15 cellular contexts compared by ENCODE assay signal in genomic region chr13:113442354-113442984, GRCh38. TPM values are rescaled to one million over a fixed set of nuclear protein-coding genes. Genes with fewer than 3 reads are reported as not detected.
DNase-seq lines count a peak whose midpoint lies in the region; ATAC-seq, FAIRE-seq and TF ChIP-seq lines count a peak whose summit lies in the region.
"Had no signal": no experiment of that assay in that cellular context is flagged by ENCODE, and none has a peak within 500 bp of the region (broad histone marks: within the 10 kb centered on the region; RNA-seq: fewer than 3 reads in every experiment).

No MANE protein-coding gene starts in this region.

- no peak overlapping the region for H4K91ac ChIP-seq in H9 (ENCODE audit: insufficient read length, low read depth, low read length)

- H3F3A ChIP-seq in SU-DHL-6 (ENCODE audit: insufficient read depth) = peaks cover 12% of the 10 kb centered on the region

- no peak overlapping the region for H2BK12ac ChIP-seq in H9 (ENCODE audit: insufficient read length, low read depth, low read length)

- H3K36me3 ChIP-seq in SU-DHL-6 (ENCODE audit: low read length) (0 out of 2 replicates have a peak, but pooled peaks cover 2% of the 10 kb centered on the region), GM12878 (ENCODE audit: control insufficient read depth in 2 of 2, insufficient read depth in 2 of 2, low read length in 1 of 2) (no peaks in the 10 kb centered on the region), kidney (ENCODE audit: control insufficient read depth in 1 of 2, insufficient read depth in 2 of 2, low read length in 2 of 2) (no peaks in the 10 kb centered on the region)
- H3K36me3 ChIP-seq: HAP-1 had no signal

- H3K27ac ChIP-seq in SU-DHL-6 (ENCODE audit: low read depth, low read length) = peak overlapping the region; percentile 27; the same call in 1 of the 2 replicates
- no peak overlapping the region for H3K27ac ChIP-seq in GM12878 (ENCODE audit: control insufficient read depth, insufficient read depth)
- H3K27ac ChIP-seq in kidney (ENCODE audit: low read depth in 2 of 2, low read length in 2 of 2) = no peak overlapping the region
- H3K27ac ChIP-seq in H9 (ENCODE audit: insufficient read length, low read depth, low read length) = no peak overlapping the region
- H3K27ac ChIP-seq: BLaER1 treated with 17β-estradiol and CSF1 and Interleukin-3, amounts not matched to agents 10 nM and 100 nM; GM23248 had no signal

- no peak overlapping the region for H3K18ac ChIP-seq in H9 (ENCODE audit: insufficient read length, low read depth, low read length)

- H3K79me1 ChIP-seq in H9 (ENCODE audit: insufficient read depth, low read depth, low read length, poor library complexity, severe bottlenecking) = no peaks in the 10 kb centered on the region

- no peak overlapping the region for H2BK120ac ChIP-seq in H9 (ENCODE audit: low read depth, low read length, poor library complexity, severe bottlenecking)

- H3K27me3 Mint-ChIP-seq in progenitor cell of endocrine pancreas = no peaks in the 10 kb centered on the region
- H3K27me3 Mint-ChIP-seq in H9 (ENCODE audit: low read depth) = no peaks in the 10 kb centered on the region
- no peaks in the 10 kb centered on the region for H3K27me3 Mint-ChIP-seq in natural killer cell (ENCODE audit: low read depth in 2 of 2)
- H3K27me3 Mint-ChIP-seq: CD4-positive, CD25-positive, alpha-beta regulatory T cell had no signal

- no peak for DNase-seq in GM12878 (ENCODE audit: low read depth, low spot score)
- DNase-seq in kidney = peak; percentile 22
- no peak for DNase-seq in progenitor cell of endocrine pancreas (ENCODE audit: low spot score, unreplicated experiment)
- no peak for DNase-seq in GM20000 (ENCODE audit: low spot score)
- no peak for DNase-seq in H9
- no peak for DNase-seq in natural killer cell
- no peak for DNase-seq in SKM-1 (lab: John Stamatoyannopoulos, UW; ENCODE audit: unreplicated experiment)
- DNase-seq: ACHN; CD4-positive, CD25-positive, alpha-beta regulatory T cell; DMS53; GM23248 had no signal

- FAIRE-seq in GM12878 (lab: Jason Lieb, UNC) (no peak), kidney (lab: Jason Lieb, UNC) (no peak)
- FAIRE-seq: GM18507 had no signal

- no peaks in the 10 kb centered on the region for H3K23me2 ChIP-seq in H9 (ENCODE audit: insufficient read length, low read depth, low read length, poor library complexity, severe bottlenecking)

- H3K4me3 ChIP-seq in SU-DHL-6 (ENCODE audit: insufficient read depth, low read length, poor library complexity, severe bottlenecking) (no peak overlapping the region), GM12878 (no peak overlapping the region), kidney (ENCODE audit: low read length in 2 of 2) (no peak overlapping the region)
- H3K4me3 ChIP-seq: BLaER1 treated with 17β-estradiol and CSF1 and Interleukin-3, amounts not matched to agents 10 nM and 100 nM; GM23248; HAP-1 had no signal

- CTCF ChIA-PET in GM12878 (lab: Yijun Ruan, JAX) = no interaction called here

- no peak overlapping the region for H2AK5ac ChIP-seq in H9 (ENCODE audit: insufficient read length, low read length)

- no peak for ATAC-seq in GM12878
- ATAC-seq in natural killer cell = no peak

- POLR2A ChIA-PET in GM12878 (lab: Charles Lee) = interaction anchor here (0.6 kb wide), 1 partner anchor 34 kb away, joined by 3 read pairs; no protein-coding TSS in a partner anchor

- H3K27ac Mint-ChIP-seq in progenitor cell of endocrine pancreas = peak overlapping the region; percentile 53
- no peak overlapping the region; a peak in 1 of 7 replicates for H3K27ac Mint-ChIP-seq in H9
- H3K27ac Mint-ChIP-seq in natural killer cell = no peak overlapping the region
- H3K27ac Mint-ChIP-seq: CD4-positive, CD25-positive, alpha-beta regulatory T cell had no signal

- H2BK15ac ChIP-seq in H9 (ENCODE audit: low read depth, low read length) = no peak overlapping the region

- H3K23ac ChIP-seq in H9 (ENCODE audit: insufficient read length, low read depth, low read length) = no peak overlapping the region

- RAD21 ChIA-PET in GM12878 (lab: Charles Lee; ENCODE audit: unreplicated experiment) = no interaction called here

- no peak for TF ChIP-seq POLR2A in GM12878 (IDR thresholded peaks at IDR 0.05; ENCODE audit: low read depth, low read length)

- H3K79me2 ChIP-seq in SU-DHL-6 (ENCODE audit: insufficient read depth, low read length) (peaks cover under 1% of the 10 kb centered on the region; the same call in 1 of the 2 replicates), GM12878 (ENCODE audit: control insufficient read depth, insufficient read depth, low read length) (no peaks in the 10 kb centered on the region), H9 (ENCODE audit: insufficient read depth, low read length) (no peaks in the 10 kb centered on the region)

- H3K9me2 ChIP-seq in SU-DHL-6 (replicated peaks; ENCODE audit: insufficient read depth, low read length) = no peaks in the 10 kb centered on the region

- H3T11ph ChIP-seq in H9 (ENCODE audit: low read length) = no peak overlapping the region

- H3K4me2 ChIP-seq in SU-DHL-6 (ENCODE audit: low read depth, low read length, poor library complexity, severe bottlenecking) (no peak overlapping the region), GM12878 (ENCODE audit: control insufficient read depth, insufficient read depth) (no peak overlapping the region), H9 (ENCODE audit: insufficient read depth, insufficient read length, low read length) (no peak overlapping the region)

- intact Hi-C loops in GM12878 (cut with micrococcal nuclease; ENCODE audit: unreplicated experiment) (no loop called here), kidney (cut with DNase I) (no loop called here), natural killer cell (cut with micrococcal nuclease) (no loop called here)

- H3K9me3 ChIP-seq in SU-DHL-6 (ENCODE audit: insufficient read depth, low read length) = no peaks in the 10 kb centered on the region
- no peaks in the 10 kb centered on the region; the same call in 2 of the 3 replicates for H3K9me3 ChIP-seq in GM12878 (replicated peaks; ENCODE audit: control insufficient read depth, insufficient read depth, low read length)
- H3K9me3 ChIP-seq in kidney (ENCODE audit: control insufficient read depth in 1 of 2, low read length in 2 of 2) = no peaks in the 10 kb centered on the region
- H3K9me3 ChIP-seq in H9 (ENCODE audit: control insufficient read depth, low read depth, low read length) = no peaks in the 10 kb centered on the region
- H3K9me3 ChIP-seq: BLaER1 treated with 17β-estradiol and CSF1 and Interleukin-3, amounts not matched to agents 10 nM and 100 nM; HAP-1 had no signal

- 92% methylated on average over 10 of the region's 10 CpGs for WGBS in GM12878 (ENCODE audit: insufficient coverage, insufficient replicate concordance, low lambda C conversion rate, missing lambda C conversion rate)
- WGBS in H9 (ENCODE audit: extremely low coverage, insufficient read length, low lambda C conversion rate) = no CpG with 5 or more reads among the region's 10 CpGs

- no peaks in the 10 kb centered on the region for H3K27me3 ChIP-seq in SU-DHL-6 (ENCODE audit: low read length)
- no peaks in the 10 kb centered on the region for H3K27me3 ChIP-seq in GM12878 (replicated peaks in 1 of 2; ENCODE audit: control insufficient read depth in 2 of 2, insufficient read depth in 2 of 2, low read length in 1 of 2)
- no peaks in the 10 kb centered on the region for H3K27me3 ChIP-seq in H9 (ENCODE audit: insufficient read depth, low read length)
- H3K27me3 ChIP-seq: BLaER1 treated with 17β-estradiol and CSF1 and Interleukin-3, amounts not matched to agents 10 nM and 100 nM had no signal

- H3K9ac ChIP-seq in SU-DHL-6 (ENCODE audit: low read length) = no peak overlapping the region
- H3K9ac ChIP-seq in GM12878 (ENCODE audit: control insufficient read depth, insufficient read depth, low read length) = no peak overlapping the region
- H3K9ac ChIP-seq in kidney (ENCODE audit: low read length in 2 of 2) = no peak overlapping the region
- H3K9ac ChIP-seq in H9 (ENCODE audit: extremely low read depth, insufficient read length, low read length) = no peak overlapping the region
- H3K9ac ChIP-seq: BLaER1 treated with 17β-estradiol and CSF1 and Interleukin-3, amounts not matched to agents 10 nM and 100 nM; GM23248 had no signal

- in situ Hi-C loops in GM12878 (cut with MboI) = no loop called here

- no TSS peak for BruUV-seq in GM12878 (replicated peaks; lab: Mats Ljungman, UMichigan)

- TF ChIP-seq EP300 in GM12878 (IDR thresholded peaks at IDR 0.05; ENCODE audit: borderline replicate concordance in 1 of 2, control insufficient read depth in 1 of 2, low read depth in 2 of 2, low read length in 2 of 2) = no peak

- H3K36me3 Mint-ChIP-seq in progenitor cell of endocrine pancreas (ENCODE audit: insufficient read depth) (peaks cover 28% of the 10 kb centered on the region), H9 (ENCODE audit: insufficient read depth in 1 of 3, low read depth in 3 of 3) (peaks cover 12 to 17% (median 13%) of the 10 kb centered on the region in 3 experiments; a peak in 6 of 7 replicates), natural killer cell (no peaks in the 10 kb centered on the region)

- SMC1A ChIA-PET in GM12878 (lab: Charles Lee; ENCODE audit: uncharacterized antibody, unreplicated experiment) = no interaction called here

- no peak overlapping the region for H4K5ac ChIP-seq in H9 (ENCODE audit: insufficient read length, low read depth, low read length)

- no peak for TF ChIP-seq RAD21 in GM12878 (IDR thresholded peaks at IDR 0.05; ENCODE audit: insufficient read depth, low read depth, low read length)

- H2BK5ac ChIP-seq in H9 (ENCODE audit: insufficient read length, low read length) = no peak overlapping the region

- no peak overlapping the region for H3K56ac ChIP-seq in H9 (ENCODE audit: insufficient read length, low read depth, low read length)

- no peak for TF ChIP-seq CTCF in SU-DHL-6 (IDR thresholded peaks at IDR 0.05; ENCODE audit: insufficient read depth, low read length, poor library complexity, severe bottlenecking)
- no peak for TF ChIP-seq CTCF in GM12878 (IDR thresholded peaks at IDR 0.05 in 2 of 3, conservative IDR thresholded peaks at IDR 0.05 in 1 of 3; ENCODE audit: control insufficient read depth in 2 of 3, extremely low read depth in 1 of 3, insufficient read depth in 1 of 3, low read depth in 3 of 3, low read length in 3 of 3)
- TF ChIP-seq CTCF in kidney (IDR thresholded peaks at IDR 0.05; ENCODE audit: borderline replicate concordance, extremely low read depth, insufficient read depth) = no peak
- TF ChIP-seq CTCF in progenitor cell of endocrine pancreas (IDR thresholded peaks at IDR 0.05; ENCODE audit: unreplicated experiment) = no peak
- TF ChIP-seq CTCF in GM20000 (IDR thresholded peaks at IDR 0.05; ENCODE audit: extremely low read depth, missing control alignments) = no peak
- no peak for TF ChIP-seq CTCF in H9 (conservative IDR thresholded peaks at IDR 0.05)
- TF ChIP-seq CTCF in natural killer cell (IDR thresholded peaks at IDR 0.05) = no peak

- H4K20me1 ChIP-seq in SU-DHL-6 (ENCODE audit: low read depth, low read length) = no peaks in the 10 kb centered on the region
- no peaks in the 10 kb centered on the region for H4K20me1 ChIP-seq in GM12878 (ENCODE audit: control insufficient read depth, insufficient read depth)
- no peaks in the 10 kb centered on the region for H4K20me1 ChIP-seq in H9 (ENCODE audit: control insufficient read depth, insufficient read depth, insufficient read length)
- H4K20me1 ChIP-seq: BLaER1 treated with 17β-estradiol and CSF1 and Interleukin-3, amounts not matched to agents 10 nM and 100 nM had no signal

- H3K4me3 Mint-ChIP-seq in progenitor cell of endocrine pancreas (ENCODE audit: low read depth) (no peak overlapping the region), H9 (no peak overlapping the region), natural killer cell (no peak overlapping the region)
- H3K4me3 Mint-ChIP-seq: CD4-positive, CD25-positive, alpha-beta regulatory T cell had no signal

- H3K14ac ChIP-seq in H9 (ENCODE audit: insufficient read depth, low read length) = no peak overlapping the region

- no peak overlapping the region for H2BK20ac ChIP-seq in H9 (ENCODE audit: low read depth, low read length, poor library complexity, severe bottlenecking)

- no peak overlapping the region for H3K4ac ChIP-seq in H9 (ENCODE audit: low read depth, low read length)

- H3K4me1 ChIP-seq in GM12878 (ENCODE audit: control insufficient read depth, insufficient read depth, low read length) = peaks cover 9% of the 10 kb centered on the region
- no peaks in the 10 kb centered on the region for H3K4me1 ChIP-seq in kidney (ENCODE audit: control insufficient read depth in 1 of 2, insufficient read depth in 1 of 2, low read depth in 1 of 2, low read length in 2 of 2)
- H3K4me1 ChIP-seq in H9 (ENCODE audit: insufficient read depth, low read length) = no peaks in the 10 kb centered on the region
- H3K4me1 ChIP-seq: HAP-1 had no signal

- H3K4me1 Mint-ChIP-seq in progenitor cell of endocrine pancreas (ENCODE audit: low read depth) (peaks cover 8% of the 10 kb centered on the region), H9 (peaks cover 0 to 4% of the 10 kb centered on the region in 2 experiments; a peak in 1 of 4 replicates), natural killer cell (no peaks in the 10 kb centered on the region)

- H2AFZ ChIP-seq in SU-DHL-6 (ENCODE audit: low read depth, low read length, severe bottlenecking) (no peak overlapping the region), GM12878 (ENCODE audit: control insufficient read depth, low read depth, low read length) (no peak overlapping the region), H9 (ENCODE audit: low read length) (no peak overlapping the region)
- H2AFZ ChIP-seq: GM23248 had no signal

- H4K8ac ChIP-seq in H9 (replicated peaks; ENCODE audit: insufficient read length, low read depth, low read length) = no peak overlapping the region

- H3K9me3 Mint-ChIP-seq in progenitor cell of endocrine pancreas (ENCODE audit: low read depth) (peaks cover 3% of the 10 kb centered on the region), H9 (peaks cover 0 to 2% of the 10 kb centered on the region in 2 experiments; a peak in 1 of 5 replicates), natural killer cell (no peaks in the 10 kb centered on the region)

RNA-seq across cellular contexts. Expression of gene ADPRHL1, which starts 10.8 kb away (rescaled TPM):
- 0.21 TPM in 1 of 2 replicates, not detected in the other for total RNA-seq in GM12878 (2013; cell fraction: nucleolus; rRNA removed)
- total RNA-seq in GM12878 (2014; rRNA removed) (1.1 and 1.9 TPM in 2 replicates), GM12878 (2014; rRNA removed; fragmentation: Illumina TruSeq; extraction: Trizol) (0.94 and 1.0 TPM in 2 replicates), GM12878 (2021) (1.2 and 1.6 TPM in 2 replicates), kidney (1.5 TPM), progenitor cell of endocrine pancreas (5.2 and 6.8 TPM in 2 replicates), H9 (2021) (2.7 and 2.8 TPM in 2 replicates), natural killer cell (under 1 TPM; 0.56 to 0.93 (median 0.72) TPM)
- 0.72 TPM for polyA plus RNA-seq in GM12878 (2011; ENCODE audit: low read depth)
- polyA plus RNA-seq in GM12878 (2011; rRNA removed) (0.04 and 0.05 TPM in 2 replicates), GM12878 (2014; fragmentation: Illumina TruSeq; extraction: Trizol) (0.90 and 1.1 TPM in 2 replicates), GM12878 (2014; fragmentation: Nextera tagmentation; extraction: Ambion mirVana) (under 1 TPM; 0.10 to 0.13 TPM), GM12878 (2014; rRNA removed) (0.63 and 1.4 TPM in 2 replicates), GM12878 (2016; fragmentation: Nextera tagmentation; extraction: Ambion mirVana) (1 to 10 TPM in 1 of 2 experiments, under 1 TPM in 1; 0.80 to 1.1 TPM), kidney (ENCODE audit: insufficient read depth, low read depth, low replicate concordance) (1.1 TPM)
- 0.09 and 0.10 TPM in 2 replicates for polyA plus RNA-seq in GM12878 (2011; cell fraction: cytosol; rRNA removed)
- 0.18 and 0.19 TPM in 2 replicates for polyA plus RNA-seq in GM12878 (2011; cell fraction: nucleus; rRNA removed)
- 1.0 and 1.2 TPM in 2 replicates for polyA plus RNA-seq in GM12878 (2012)
- polyA minus RNA-seq in GM12878 (2011; rRNA and poly(A)+ RNA removed) = not detected in 2 replicates
- polyA minus RNA-seq in GM12878 (2011; cell fraction: cytosol; rRNA and poly(A)+ RNA removed) = not detected in 2 replicates
- 0.96 TPM in 1 of 2 replicates, not detected in the other for polyA minus RNA-seq in GM12878 (2011; cell fraction: nucleus; rRNA and poly(A)+ RNA removed)

RNA-seq across cellular contexts. Expression of gene DCUN1D2, which starts 48.0 kb away (rescaled TPM):
- 60.4 and 60.5 TPM in 2 replicates for total RNA-seq in GM12878 (2013; cell fraction: nucleolus; rRNA removed)
- total RNA-seq in GM12878 (2014; rRNA removed) (12.3 and 13.6 TPM in 2 replicates), GM12878 (2014; rRNA removed; fragmentation: Illumina TruSeq; extraction: Trizol) (8.6 and 11.0 TPM in 2 replicates), GM12878 (2021) (10.6 and 23.6 TPM in 2 replicates), kidney (19.5 TPM), progenitor cell of endocrine pancreas (44.9 and 51.2 TPM in 2 replicates), H9 (2021) (36.8 and 44.0 TPM in 2 replicates), natural killer cell (10 to 100 TPM; 26.1 to 33.9 (median 27.1) TPM)
- polyA plus RNA-seq in GM12878 (2011; ENCODE audit: low read depth) = 10.5 TPM
- polyA plus RNA-seq in GM12878 (2011; rRNA removed) (7.7 and 9.9 TPM in 2 replicates), GM12878 (2014; fragmentation: Illumina TruSeq; extraction: Trizol) (13.7 and 14.7 TPM in 2 replicates), GM12878 (2014; fragmentation: Nextera tagmentation; extraction: Ambion mirVana) (1 to 10 TPM; 2.5 to 3.0 TPM), GM12878 (2014; rRNA removed) (15.7 and 18.6 TPM in 2 replicates), GM12878 (2016; fragmentation: Nextera tagmentation; extraction: Ambion mirVana) (1 to 10 TPM; 6.1 to 6.2 TPM), kidney (ENCODE audit: insufficient read depth, low read depth, low replicate concordance) (7.6 TPM)
- 6.8 and 7.3 TPM in 2 replicates for polyA plus RNA-seq in GM12878 (2011; cell fraction: cytosol; rRNA removed)
- 17.9 and 28.0 TPM in 2 replicates for polyA plus RNA-seq in GM12878 (2011; cell fraction: nucleus; rRNA removed)
- polyA plus RNA-seq in GM12878 (2012) = 8.3 and 9.6 TPM in 2 replicates
- 7.8 and 8.9 TPM in 2 replicates for polyA minus RNA-seq in GM12878 (2011; rRNA and poly(A)+ RNA removed)
- polyA minus RNA-seq in GM12878 (2011; cell fraction: cytosol; rRNA and poly(A)+ RNA removed) = 2.4 TPM in 2 replicates
- polyA minus RNA-seq in GM12878 (2011; cell fraction: nucleus; rRNA and poly(A)+ RNA removed) = 5.7 and 15.1 TPM in 2 replicates
